Comparison of ENCODE assay signal across 27 cellular contexts in genomic region chr17:41490022-41490421, GRCh38. TPM values are rescaled to one million over a fixed set of nuclear protein-coding genes. Genes with fewer than 3 reads are reported as not detected.
"Had no signal": no experiment of that assay in that cellular context is flagged by ENCODE, and none has a peak within 500 bp of the region (broad histone marks: within the 10 kb centered on the region; RNA-seq: fewer than 3 reads in every experiment).

No MANE protein-coding gene starts in this region.

- DNase-seq: activated CD4-positive, alpha-beta memory T cell treated with anti-CD3 and anti-CD28 coated beads, Interleukin-2, amount 10 ng/mL, durations not matched to agents 7 days and 5 days; activated CD4-positive, alpha-beta T cell treated with anti-CD3 and anti-CD28 coated beads for 48 hours; activated CD4-positive, CD25-positive, alpha-beta regulatory T cell; activated CD8-positive, alpha-beta memory T cell treated with anti-CD3 and anti-CD28 coated beads, Interleukin-2, amount 10 ng/mL, durations not matched to agents 7 days and 5 days; activated naive CD4-positive, alpha-beta T cell treated with Interleukin-2 at 50 U/mL for 16 hours; activated naive CD8-positive, alpha-beta T cell treated with anti-CD3 and anti-CD28 coated beads, Interleukin-2, amount 10 ng/mL, durations not matched to agents 7 days and 5 days; amygdala; foreskin keratinocyte; glutamatergic neuron; hippocampal formation; islet precursor cell; mammary epithelial cell; psoas muscle; right cardiac atrium; stimulated activated naive CD8-positive, alpha-beta T cell treated with anti-CD3 and anti-CD28 coated beads, Interleukin-15, Interleukin-2, amounts not matched to agents 100 U/mL and 50 U/mL, for 24 hours; T-helper 9 cell; tibial artery had no signal

- H3K36me3 ChIP-seq: cardiac muscle cell, neural progenitor cell, tibial artery had no signal

- H3K27ac ChIP-seq: cardiac muscle cell, foreskin keratinocyte, neural progenitor cell, psoas muscle, tibial artery had no signal

- H2AFZ ChIP-seq: neural progenitor cell had no signal

- H3K9me3 ChIP-seq: psoas muscle, tibial artery had no signal

- H3K9ac ChIP-seq: neural progenitor cell had no signal

- H3K4me2 ChIP-seq: neural progenitor cell had no signal

- ATAC-seq: activated CD8-positive, alpha-beta memory T cell treated with anti-CD3 and anti-CD28 coated beads, Interleukin-2, amount 10 ng/mL, durations not matched to agents 7 days and 5 days; foreskin keratinocyte; left lobe of liver; psoas muscle; right cardiac atrium; stimulated activated naive CD8-positive, alpha-beta T cell treated with anti-CD3 and anti-CD28 coated beads, Interleukin-15, Interleukin-2, amounts not matched to agents 100 U/mL and 50 U/mL, for 24 hours had no signal

- H3K4me3 ChIP-seq: cardiac muscle cell, neural progenitor cell, psoas muscle, tibial artery had no signal

- H3K4me1 ChIP-seq: neural progenitor cell, psoas muscle, tibial artery had no signal

- H3K27me3 ChIP-seq: foreskin keratinocyte, neural progenitor cell had no signal

RNA-seq across cellular contexts. Expression of gene KRT36, which starts 0.3 kb away (rescaled TPM):
- total RNA-seq: activated CD4-positive, alpha-beta memory T cell treated with anti-CD3 and anti-CD28 coated beads, Interleukin-2, amount 10 ng/mL, durations not matched to agents 7 days and 5 days; activated CD8-positive, alpha-beta memory T cell treated with anti-CD3 and anti-CD28 coated beads, Interleukin-2, amount 10 ng/mL, durations not matched to agents 7 days and 5 days; activated naive CD8-positive, alpha-beta T cell treated with anti-CD3 and anti-CD28 coated beads, Interleukin-2, amount 10 ng/mL, durations not matched to agents 7 days and 5 days; activated T-helper 2 cell treated with anti-CD3 and anti-CD28 coated beads, Interferon-gamma antibody, Interleukin-2, Interleukin-4, amounts not matched to agents 10 μg/mL and 5 μg/mL and 100 μg/mL, durations not matched to agents 14 hours and 24 hours and 36 hours; cardiac muscle cell; epithelial cell of proximal tubule; fibroblast of lung; foreskin keratinocyte; left lobe of liver; mammary epithelial cell; mucosa of gallbladder; naive thymus-derived CD4-positive, alpha-beta T cell; osteocyte; psoas muscle; right cardiac atrium; skeletal muscle tissue had no signal
- polyA plus RNA-seq: cardiac muscle cell; foreskin keratinocyte; mammary epithelial cell; naive thymus-derived CD4-positive, alpha-beta T cell; right cardiac atrium had no signal

RNA-seq across cellular contexts. Expression of gene KRT35, which starts 9.1 kb away (rescaled TPM):
- total RNA-seq: activated CD4-positive, alpha-beta memory T cell treated with anti-CD3 and anti-CD28 coated beads, Interleukin-2, amount 10 ng/mL, durations not matched to agents 7 days and 5 days; activated CD8-positive, alpha-beta memory T cell treated with anti-CD3 and anti-CD28 coated beads, Interleukin-2, amount 10 ng/mL, durations not matched to agents 7 days and 5 days; activated naive CD8-positive, alpha-beta T cell treated with anti-CD3 and anti-CD28 coated beads, Interleukin-2, amount 10 ng/mL, durations not matched to agents 7 days and 5 days; activated T-helper 2 cell treated with anti-CD3 and anti-CD28 coated beads, Interferon-gamma antibody, Interleukin-2, Interleukin-4, amounts not matched to agents 10 μg/mL and 5 μg/mL and 100 μg/mL, durations not matched to agents 14 hours and 24 hours and 36 hours; cardiac muscle cell; epithelial cell of proximal tubule; fibroblast of lung; foreskin keratinocyte; left lobe of liver; mammary epithelial cell; mucosa of gallbladder; naive thymus-derived CD4-positive, alpha-beta T cell; osteocyte; psoas muscle; right cardiac atrium; skeletal muscle tissue had no signal
- polyA plus RNA-seq: cardiac muscle cell; fibroblast of lung; foreskin keratinocyte; mammary epithelial cell; naive thymus-derived CD4-positive, alpha-beta T cell; psoas muscle; right cardiac atrium had no signal

RNA-seq across cellular contexts. Expression of gene KRT13, which starts 15.4 kb away (rescaled TPM):
- total RNA-seq: activated CD4-positive, alpha-beta memory T cell treated with anti-CD3 and anti-CD28 coated beads, Interleukin-2, amount 10 ng/mL, durations not matched to agents 7 days and 5 days; activated CD8-positive, alpha-beta memory T cell treated with anti-CD3 and anti-CD28 coated beads, Interleukin-2, amount 10 ng/mL, durations not matched to agents 7 days and 5 days; activated naive CD8-positive, alpha-beta T cell treated with anti-CD3 and anti-CD28 coated beads, Interleukin-2, amount 10 ng/mL, durations not matched to agents 7 days and 5 days; activated T-helper 2 cell treated with anti-CD3 and anti-CD28 coated beads, Interferon-gamma antibody, Interleukin-2, Interleukin-4, amounts not matched to agents 10 μg/mL and 5 μg/mL and 100 μg/mL, durations not matched to agents 14 hours and 24 hours and 36 hours; cardiac muscle cell; fibroblast of lung; left lobe of liver; naive thymus-derived CD4-positive, alpha-beta T cell; osteocyte; right cardiac atrium; skeletal muscle tissue had no signal
- polyA plus RNA-seq: cardiac muscle cell; fibroblast of lung; naive thymus-derived CD4-positive, alpha-beta T cell had no signal

RNA-seq across cellular contexts. Expression of gene KRT32, which starts 22.8 kb away (rescaled TPM):
- total RNA-seq: activated CD4-positive, alpha-beta memory T cell treated with anti-CD3 and anti-CD28 coated beads, Interleukin-2, amount 10 ng/mL, durations not matched to agents 7 days and 5 days; activated CD8-positive, alpha-beta memory T cell treated with anti-CD3 and anti-CD28 coated beads, Interleukin-2, amount 10 ng/mL, durations not matched to agents 7 days and 5 days; activated naive CD8-positive, alpha-beta T cell treated with anti-CD3 and anti-CD28 coated beads, Interleukin-2, amount 10 ng/mL, durations not matched to agents 7 days and 5 days; activated T-helper 2 cell treated with anti-CD3 and anti-CD28 coated beads, Interferon-gamma antibody, Interleukin-2, Interleukin-4, amounts not matched to agents 10 μg/mL and 5 μg/mL and 100 μg/mL, durations not matched to agents 14 hours and 24 hours and 36 hours; cardiac muscle cell; epithelial cell of proximal tubule; foreskin keratinocyte; left lobe of liver; mammary epithelial cell; mucosa of gallbladder; naive thymus-derived CD4-positive, alpha-beta T cell; osteocyte; right cardiac atrium; skeletal muscle tissue had no signal
- polyA plus RNA-seq: cardiac muscle cell; foreskin keratinocyte; naive thymus-derived CD4-positive, alpha-beta T cell; right cardiac atrium had no signal

RNA-seq across cellular contexts. Expression of gene KRT15, which starts 28.7 kb away (rescaled TPM):
- total RNA-seq: activated CD4-positive, alpha-beta memory T cell treated with anti-CD3 and anti-CD28 coated beads, Interleukin-2, amount 10 ng/mL, durations not matched to agents 7 days and 5 days; activated CD8-positive, alpha-beta memory T cell treated with anti-CD3 and anti-CD28 coated beads, Interleukin-2, amount 10 ng/mL, durations not matched to agents 7 days and 5 days; activated naive CD8-positive, alpha-beta T cell treated with anti-CD3 and anti-CD28 coated beads, Interleukin-2, amount 10 ng/mL, durations not matched to agents 7 days and 5 days; activated T-helper 2 cell treated with anti-CD3 and anti-CD28 coated beads, Interferon-gamma antibody, Interleukin-2, Interleukin-4, amounts not matched to agents 10 μg/mL and 5 μg/mL and 100 μg/mL, durations not matched to agents 14 hours and 24 hours and 36 hours; naive thymus-derived CD4-positive, alpha-beta T cell; osteocyte; skeletal muscle tissue had no signal
- polyA plus RNA-seq: cardiac muscle cell; naive thymus-derived CD4-positive, alpha-beta T cell; right cardiac atrium had no signal
